ENCODE assay signal across 1 cellular context in genomic region chr11:46050652-46051051, GRCh38.
TF ChIP-seq lines count a peak whose summit lies in the region.

No MANE protein-coding gene starts in this region.

TF ChIP-seq in IMR-90, 13 proteins besides CTCF, POLR2A, EP300 and RAD21:
- TF ChIP-seq FOS (IDR thresholded peaks at IDR 0.05; ENCODE audit: low read depth, low read length) (no peak), MXI1 (IDR thresholded peaks at IDR 0.05; ENCODE audit: borderline replicate concordance, low read depth, low read length) (no peak), SMC3 (IDR thresholded peaks at IDR 0.05; ENCODE audit: low read depth, low read length) (no peak), ELK1 (IDR thresholded peaks at IDR 0.05; ENCODE audit: borderline replicate concordance, low read depth, low read length) (no peak), CEBPB (IDR thresholded peaks at IDR 0.05; ENCODE audit: low read depth, low read length) (no peak), CHD1 (IDR thresholded peaks at IDR 0.05; ENCODE audit: low read depth, low read length) (no peak), USF2 (IDR thresholded peaks at IDR 0.05; ENCODE audit: low read depth, low read length) (no peak), MAZ (IDR thresholded peaks at IDR 0.05; ENCODE audit: borderline replicate concordance, low read depth, low read length) (no peak), MAFK (IDR thresholded peaks at IDR 0.05; ENCODE audit: low read depth, low read length) (no peak), RFX5 (IDR thresholded peaks at IDR 0.05; ENCODE audit: low read depth, low read length) (no peak), NFE2L2 (IDR thresholded peaks at IDR 0.05; ENCODE audit: low read depth, low read length) (no peak), RCOR1 (IDR thresholded peaks at IDR 0.05; ENCODE audit: insufficient replicate concordance, low read length) (no peak), BHLHE40 (IDR thresholded peaks at IDR 0.05; ENCODE audit: low read depth, low read length) (no peak)
